Comparison of ENCODE assay signal across 10 cellular contexts in genomic region chr18:47260138-47260923, GRCh38. TPM values are rescaled to one million over a fixed set of nuclear protein-coding genes. Genes with fewer than 3 reads are reported as not detected.
DNase-seq lines count a peak whose midpoint lies in the region; ATAC-seq lines count a peak whose summit lies in the region.
"Had no signal": no experiment of that assay in that cellular context is flagged by ENCODE, and none has a peak within 500 bp of the region (broad histone marks: within the 10 kb centered on the region; RNA-seq: fewer than 3 reads in every experiment).

No MANE protein-coding gene starts in this region.

- DNase-seq in AG08396 (ENCODE audit: low spot score) (peak; percentile 74), astrocyte of the hippocampus (ENCODE audit: low read depth, low spot score) (peak; percentile 75), kidney tubule cell (ENCODE audit: low spot score) (peak; percentile 62), cerebellar nuclear complex (lab: John Stamatoyannopoulos, UW) (no peak), NCI-H2029 treated with DMSO at 0.1 percent for 48 hours (lab: John Stamatoyannopoulos, UW) (no peak)
- DNase-seq: OCI-M1 had no signal

- no peaks in the 10 kb centered on the region for H3K4me1 Mint-ChIP-seq in stimulated activated memory B cell treated with anti-CD40 and anti-IgM and Interleukin-4, amounts not matched to agents 10 μg/mL and 1 μg/mL and 100 μg/mL, for 72 hours

- peaks cover 43% of the 10 kb centered on the region for H3K4me1 ChIP-seq in HUES64 (ENCODE audit: insufficient read depth, low read length)

- H3K27ac Mint-ChIP-seq in stimulated activated memory B cell treated with anti-CD40 and anti-IgM and Interleukin-4, amounts not matched to agents 10 μg/mL and 1 μg/mL and 100 μg/mL, for 72 hours, result no peak overlapping the region
- H3K27ac Mint-ChIP-seq: activated naive CD8-positive, alpha-beta T cell had no signal

- 0 out of 2 replicates have a peak, but pooled peaks cover 2% of the 10 kb centered on the region for H3K9me3 ChIP-seq in HUES64 (ENCODE audit: insufficient read depth, low read depth, low read length)

- H3K36me3 ChIP-seq in HUES64 (ENCODE audit: insufficient read depth, low read length), result no peaks in the 10 kb centered on the region

- H3K4me3 Mint-ChIP-seq in stimulated activated memory B cell treated with anti-CD40 and anti-IgM and Interleukin-4, amounts not matched to agents 10 μg/mL and 1 μg/mL and 100 μg/mL, for 72 hours, result no peak overlapping the region
- H3K4me3 Mint-ChIP-seq: activated naive CD8-positive, alpha-beta T cell had no signal

- H3K27me3 ChIP-seq in HUES64 (ENCODE audit: insufficient read depth, low read length), result peaks cover 100% of the 10 kb centered on the region

- 9% methylated on average over 35 of the region's 36 CpGs for WGBS in HUES64

- H3K4me3 ChIP-seq in HUES64 (ENCODE audit: low read length), result peak overlapping the region; percentile 28; the same call in 1 of the 2 replicates

- no peaks in the 10 kb centered on the region for H3K9me3 Mint-ChIP-seq in stimulated activated memory B cell treated with anti-CD40 and anti-IgM and Interleukin-4, amounts not matched to agents 10 μg/mL and 1 μg/mL and 100 μg/mL, for 72 hours

- H3K36me3 Mint-ChIP-seq in stimulated activated memory B cell treated with anti-CD40 and anti-IgM and Interleukin-4, amounts not matched to agents 10 μg/mL and 1 μg/mL and 100 μg/mL, for 72 hours, result no peaks in the 10 kb centered on the region
- H3K36me3 Mint-ChIP-seq: activated naive CD8-positive, alpha-beta T cell had no signal

- ATAC-seq in HG02763 (IDR thresholded peaks at IDR 0.05; ENCODE audit: unreplicated experiment), result no peak
- ATAC-seq in stimulated activated memory B cell treated with anti-CD40 and anti-IgM and Interleukin-4, amounts not matched to agents 10 μg/mL and 1 μg/mL and 100 μg/mL, for 72 hours, result no peak

- no peak overlapping the region for H3K27ac ChIP-seq in HUES64 (ENCODE audit: low read depth, low read length)

- H3K27me3 Mint-ChIP-seq in stimulated activated memory B cell treated with anti-CD40 and anti-IgM and Interleukin-4, amounts not matched to agents 10 μg/mL and 1 μg/mL and 100 μg/mL, for 72 hours, result peaks cover 81% of the 10 kb centered on the region

- no peak overlapping the region for H3K9ac ChIP-seq in HUES64 (ENCODE audit: low read depth, low read length)

RNA-seq across cellular contexts. Expression of gene SKOR2, which starts 8.9 kb away (rescaled TPM):
- 0.05 TPM for polyA plus RNA-seq in HUES64 (2013, experiment 1 of 2)
- polyA plus RNA-seq in HUES64 (2013, experiment 2 of 2), result not detected

Comparison
In these comparisons a context has a peak if more than half of its experiments do, and no peak if none do; other contexts are left out.
1. DNase-seq: peak in AG08396 (single experiment), astrocyte of the hippocampus (single experiment) and kidney tubule cell (single experiment); none in cerebellar nuclear complex (0 of 2) and NCI-H2029 treated with DMSO at 0.1 percent for 48 hours (single experiment).